Comparison of ENCODE assay signal across 21 cellular contexts in genomic region chr9:137728444-137729311, GRCh38.
DNase-seq lines count a peak whose midpoint lies in the region; ATAC-seq and TF ChIP-seq lines count a peak whose summit lies in the region.
"Had no signal": no experiment of that assay in that cellular context is flagged by ENCODE, and none has a peak within 500 bp of the region (broad histone marks: within the 10 kb centered on the region; RNA-seq: fewer than 3 reads in every experiment).

No MANE protein-coding gene starts in this region.

- peaks cover 10% of the 10 kb centered on the region for H3K9me3 ChIP-seq in endodermal cell (ENCODE audit: control insufficient read depth, low read length)
- H3K9me3 ChIP-seq in ovary, result no peaks in the 10 kb centered on the region
- H3K9me3 ChIP-seq: BE2C had no signal

- H3K9ac ChIP-seq in endodermal cell (ENCODE audit: extremely low read depth, low read length, poor library complexity, severe bottlenecking), result no peak overlapping the region
- H3K9ac ChIP-seq: KMS-11 had no signal

- DNase-seq in T-helper 1 cell (no peak), endodermal cell (no peak), naive B cell (no peak), Right ventricle myocardium superior (no peak), ovary (no peak)
- DNase-seq in stimulated activated naive B cell treated with anti-CD40 and anti-IgM and Interleukin-4, amounts not matched to agents 10 μg/mL and 1 μg/mL and 100 μg/mL, for 72 hours, result no peak
- DNase-seq in stimulated activated CD4-positive, alpha-beta T cell treated with anti-CD3 and anti-CD28 coated beads, Interleukin-4, amount 100 ng/mL, for 4 hours, result no peak
- DNase-seq: BE2C; Calu3; CD4-positive, alpha-beta T cell; DMS53; H9; MM.1S; NCI-H1092 treated with DMSO at 0.1 percent for 48 hours; NCI-H2081 treated with DMSO at 0.1 percent for 48 hours; NCI-H510A had no signal

- H3K4me3 Mint-ChIP-seq in T-helper 1 cell treated with Interleukin-12 subunit alpha and Interleukin-12 subunit beta and Interleukin-4 antibody, amounts not matched to agents 30 μg/mL and 1 μg/mL, for 36 hours, result no peak overlapping the region
- no peak overlapping the region for H3K4me3 Mint-ChIP-seq in endodermal cell
- H3K4me3 Mint-ChIP-seq in naive B cell, result no peak overlapping the region
- no peak overlapping the region for H3K4me3 Mint-ChIP-seq in stimulated activated naive B cell treated with anti-CD40 and anti-IgM and Interleukin-4, amounts not matched to agents 10 μg/mL and 1 μg/mL and 100 μg/mL, for 72 hours
- H3K4me3 Mint-ChIP-seq: CD4-positive, alpha-beta T cell; H9 had no signal

- WGBS in endodermal cell (ENCODE audit: insufficient coverage in 1 of 2, insufficient read length in 1 of 2), 2 experiments, result 96 to 99% methylated on average over 11 to 20 of the region's 20 CpGs
- WGBS in ovary, 3 donors, result 92 to 93% (median 93%) methylated on average over 20 of the region's 20 CpGs

- TF ChIP-seq CTCF in endodermal cell (conservative IDR thresholded peaks at IDR 0.05) (no peak), ovary (IDR thresholded peaks at IDR 0.05) (no peak)

- TF ChIP-seq EP300 in ovary (IDR thresholded peaks at IDR 0.05), result no peak

- peaks cover 43% of the 10 kb centered on the region for H3K9me3 Mint-ChIP-seq in T-helper 1 cell treated with Interleukin-12 subunit alpha and Interleukin-12 subunit beta and Interleukin-4 antibody, amounts not matched to agents 30 μg/mL and 1 μg/mL, for 36 hours
- H3K9me3 Mint-ChIP-seq in endodermal cell, result peaks cover 13% of the 10 kb centered on the region
- H3K9me3 Mint-ChIP-seq in naive B cell, result peaks cover 1 to 12% (median 4%) of the 10 kb centered on the region in 7 donors
- peaks cover 9 to 14% of the 10 kb centered on the region in 2 donors for H3K9me3 Mint-ChIP-seq in stimulated activated naive B cell treated with anti-CD40 and anti-IgM and Interleukin-4, amounts not matched to agents 10 μg/mL and 1 μg/mL and 100 μg/mL, for 72 hours
- H3K9me3 Mint-ChIP-seq: CD4-positive, alpha-beta T cell had no signal

- H3K4me1 ChIP-seq in endodermal cell (ENCODE audit: control insufficient read depth, insufficient read depth, low read length) (peaks cover 18% of the 10 kb centered on the region), ovary (ENCODE audit: insufficient read depth) (peaks cover 2% of the 10 kb centered on the region)
- H3K4me1 ChIP-seq: BE2C had no signal

- intact Hi-C loops in Right ventricle myocardium superior (cut with DNase I), result no loop called here
- intact Hi-C loops in ovary (cut with DNase I), result no loop called here

- no peaks in the 10 kb centered on the region for H3K27me3 ChIP-seq in endodermal cell (ENCODE audit: control insufficient read depth, insufficient read depth, low read length, poor library complexity, severe bottlenecking)
- no peaks in the 10 kb centered on the region for H3K27me3 ChIP-seq in ovary
- H3K27me3 ChIP-seq: BE2C had no signal

- peaks cover 13% of the 10 kb centered on the region for H3K4me1 Mint-ChIP-seq in T-helper 1 cell treated with Interleukin-12 subunit alpha and Interleukin-12 subunit beta and Interleukin-4 antibody, amounts not matched to agents 30 μg/mL and 1 μg/mL, for 36 hours (ENCODE audit: low read depth)
- peaks cover 15% of the 10 kb centered on the region for H3K4me1 Mint-ChIP-seq in endodermal cell
- H3K4me1 Mint-ChIP-seq in naive B cell, result peaks cover 25 to 49% (median 31%) of the 10 kb centered on the region in 3 donors
- peaks cover 25 to 28% of the 10 kb centered on the region in 2 donors for H3K4me1 Mint-ChIP-seq in stimulated activated naive B cell treated with anti-CD40 and anti-IgM and Interleukin-4, amounts not matched to agents 10 μg/mL and 1 μg/mL and 100 μg/mL, for 72 hours

- peaks cover 86% of the 10 kb centered on the region for H3K36me3 Mint-ChIP-seq in T-helper 1 cell treated with Interleukin-12 subunit alpha and Interleukin-12 subunit beta and Interleukin-4 antibody, amounts not matched to agents 30 μg/mL and 1 μg/mL, for 36 hours (ENCODE audit: low read depth)
- H3K36me3 Mint-ChIP-seq in endodermal cell (ENCODE audit: low read depth), result peaks cover 79% of the 10 kb centered on the region
- peaks cover 39 to 44% of the 10 kb centered on the region in 2 donors for H3K36me3 Mint-ChIP-seq in naive B cell
- peaks cover 76 to 91% of the 10 kb centered on the region in 2 donors for H3K36me3 Mint-ChIP-seq in stimulated activated naive B cell treated with anti-CD40 and anti-IgM and Interleukin-4, amounts not matched to agents 10 μg/mL and 1 μg/mL and 100 μg/mL, for 72 hours

- ATAC-seq in naive B cell (ENCODE audit: low read depth in 2 of 2), result no peak
- no peak for ATAC-seq in stimulated activated naive B cell treated with anti-CD40 and anti-IgM and Interleukin-4, amounts not matched to agents 10 μg/mL and 1 μg/mL and 100 μg/mL, for 72 hours (replicated peaks)
- ATAC-seq in Right ventricle myocardium superior (ENCODE audit: poor library complexity), result no peak
- ATAC-seq: HepG2, Panc1 had no signal

- H3K27me3 Mint-ChIP-seq in T-helper 1 cell treated with Interleukin-12 subunit alpha and Interleukin-12 subunit beta and Interleukin-4 antibody, amounts not matched to agents 30 μg/mL and 1 μg/mL, for 36 hours (ENCODE audit: low read depth), result no peaks in the 10 kb centered on the region
- no peaks in the 10 kb centered on the region for H3K27me3 Mint-ChIP-seq in endodermal cell (ENCODE audit: insufficient read depth)
- no peaks in the 10 kb centered on the region for H3K27me3 Mint-ChIP-seq in naive B cell
- no peaks in the 10 kb centered on the region for H3K27me3 Mint-ChIP-seq in stimulated activated naive B cell treated with anti-CD40 and anti-IgM and Interleukin-4, amounts not matched to agents 10 μg/mL and 1 μg/mL and 100 μg/mL, for 72 hours
- H3K27me3 Mint-ChIP-seq: CD4-positive, alpha-beta T cell had no signal

- peak overlapping the region; percentile 9 for H3K27ac Mint-ChIP-seq in T-helper 1 cell treated with Interleukin-12 subunit alpha and Interleukin-12 subunit beta and Interleukin-4 antibody, amounts not matched to agents 30 μg/mL and 1 μg/mL, for 36 hours
- H3K27ac Mint-ChIP-seq in endodermal cell (peak overlapping the region; percentile 11), naive B cell (peak overlapping the region in 4 of 6 donors; percentile 12 to 82 (median 66))
- H3K27ac Mint-ChIP-seq in stimulated activated naive B cell treated with anti-CD40 and anti-IgM and Interleukin-4, amounts not matched to agents 10 μg/mL and 1 μg/mL and 100 μg/mL, for 72 hours, result peak overlapping the region; percentile 9
- H3K27ac Mint-ChIP-seq: CD4-positive, alpha-beta T cell had no signal

- no peak overlapping the region for H3K27ac ChIP-seq in endodermal cell (ENCODE audit: low read depth, low read length)
- no peak overlapping the region for H3K27ac ChIP-seq in ovary
- H3K27ac ChIP-seq: 22Rv1, KMS-11 had no signal

- TF ChIP-seq POLR2A in ovary (IDR thresholded peaks at IDR 0.05), result no peak

- H3K36me3 ChIP-seq in endodermal cell (ENCODE audit: control insufficient read depth, insufficient read depth, low read length) (peaks cover 73% of the 10 kb centered on the region), ovary (no peaks in the 10 kb centered on the region)

- H3K4me3 ChIP-seq in endodermal cell (ENCODE audit: low read length) (no peak overlapping the region), ovary (no peak overlapping the region)

Comparison
In these comparisons a context has a peak if more than half of its experiments do, and no peak if none do; other contexts are left out.
1. H3K27ac Mint-ChIP-seq: peak in every context shown above with its lines; median percentile 66 in naive B cell; 11 in endodermal cell; 9 in T-helper 1 cell treated with Interleukin-12 subunit alpha and Interleukin-12 subunit beta and Interleukin-4 antibody, amounts not matched to agents 30 μg/mL and 1 μg/mL, for 36 hours; 9 in stimulated activated naive B cell treated with anti-CD40 and anti-IgM and Interleukin-4, amounts not matched to agents 10 μg/mL and 1 μg/mL and 100 μg/mL, for 72 hours.